9 cellular contexts compared by ENCODE assay signal in the genomic region with DNA sequence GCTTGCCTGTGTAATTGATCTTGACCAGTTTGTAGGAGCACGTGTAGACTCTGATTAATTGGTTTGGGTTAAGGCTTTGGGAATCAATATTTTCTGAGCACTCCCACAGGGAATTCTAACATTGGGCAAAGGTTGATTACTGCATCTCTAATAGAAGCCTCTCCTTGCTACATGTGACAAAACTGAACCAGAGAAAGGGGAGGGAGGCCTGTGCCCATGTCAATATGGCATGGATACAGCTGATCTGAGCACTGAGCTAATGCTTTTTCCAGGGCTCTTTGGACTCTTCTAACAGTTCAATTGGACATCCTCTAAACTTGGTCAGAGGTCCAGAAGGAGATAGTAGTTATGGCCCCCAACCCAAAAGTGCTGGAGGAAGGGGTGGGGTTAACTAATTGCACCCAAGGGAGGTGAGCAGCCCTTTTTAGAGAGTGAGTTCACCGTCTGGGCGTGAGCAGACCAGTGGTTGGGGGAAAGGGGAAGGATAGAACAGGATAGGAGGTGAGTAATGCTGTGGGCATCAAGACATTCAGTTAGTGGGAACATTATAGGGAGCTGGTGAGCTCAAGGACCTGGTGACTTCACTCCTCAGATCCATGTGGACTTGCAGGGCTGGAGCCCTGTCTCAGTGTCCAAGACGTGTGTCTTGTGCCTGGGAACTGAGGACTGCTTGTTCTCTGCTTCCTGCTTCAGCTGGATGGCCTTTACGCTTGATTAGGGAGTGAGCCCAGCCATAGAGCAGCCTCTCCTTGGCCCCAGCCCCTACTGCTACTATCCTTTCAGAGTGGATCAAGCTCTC. TPM values are rescaled to one million over a fixed set of nuclear protein-coding genes. Genes with fewer than 3 reads are reported as not detected.
A peak's percentile ranks its signal among the peaks of the same experiment; 100 is the strongest.
DNase-seq lines count a peak whose midpoint lies in the region; ATAC-seq, FAIRE-seq and TF ChIP-seq lines count a peak whose summit lies in the region.
"Had no signal": no experiment of that assay in that cellular context is flagged by ENCODE, and none has a peak within 500 bp of the region (broad histone marks: within the 10 kb centered on the region; RNA-seq: fewer than 3 reads in every experiment).

No MANE protein-coding gene starts in this region.

- WGBS in transverse colon (ENCODE audit: low coverage in 1 of 2), 2 donors: 74% methylated on average over 5 of the region's 5 CpGs; no CpG with 5 or more reads in 1 of the 2 donors
- WGBS in prostate gland: 79% methylated on average over 4 of the region's 5 CpGs

- in situ Hi-C loops in transverse colon (cut with MboI; ENCODE audit: low pct_ligation_motif_present in 1 of 4, low pct_unique_long_range_greater_than_20kb in 1 of 4, low sequenced_read_pairs in 3 of 4): no loop called here

- peak overlapping the region; percentile 37 for H3K4me3 Mint-ChIP-seq in activated T-cell treated with anti-CD3 and anti-CD28 coated beads, Interleukin-2, amount 50 U/mL, for 4 hours

- no peak for TF ChIP-seq EP300 in transverse colon (IDR thresholded peaks at IDR 0.05; ENCODE audit: low read depth)

- intact Hi-C loops in kidney (cut with DNase I): no loop called here
- intact Hi-C loops in transverse colon (cut with DNase I; ENCODE audit: low total_unique reads): no loop called here
- intact Hi-C loops in prostate gland (cut with DNase I): no loop called here

- no peaks in the 10 kb centered on the region for H3K9me3 Mint-ChIP-seq in activated T-cell treated with anti-CD3 and anti-CD28 coated beads, Interleukin-2, amount 50 U/mL, for 4 hours

- H3K27me3 ChIP-seq in adipocyte (replicated peaks; ENCODE audit: control insufficient read depth, insufficient read depth, low read length) (peaks cover 9% of the 10 kb centered on the region), transverse colon (no peaks in the 10 kb centered on the region), prostate gland (replicated peaks; ENCODE audit: insufficient read depth) (no peaks in the 10 kb centered on the region)

- no peak for ATAC-seq in activated T-cell treated with anti-CD3 and anti-CD28 coated beads, Interleukin-2, amount 50 U/mL, for 4 hours
- ATAC-seq in GM21825 (IDR thresholded peaks at IDR 0.05; ENCODE audit: unreplicated experiment) (no peak), GM18861 (IDR thresholded peaks at IDR 0.05; ENCODE audit: unreplicated experiment) (no peak)

- H3K9me3 ChIP-seq in adipocyte (ENCODE audit: control insufficient read depth, low read length) (peaks cover 2% of the 10 kb centered on the region), kidney (ENCODE audit: control insufficient read depth in 1 of 2, low read length in 2 of 2) (no peaks in the 10 kb centered on the region), transverse colon (no peaks in the 10 kb centered on the region), prostate gland (no peaks in the 10 kb centered on the region)

- peaks cover 57% of the 10 kb centered on the region for H3K4me1 ChIP-seq in adipocyte (ENCODE audit: control insufficient read depth, insufficient read depth, low read length)
- H3K4me1 ChIP-seq in kidney (ENCODE audit: control insufficient read depth in 1 of 2, insufficient read depth in 1 of 2, low read depth in 1 of 2, low read length in 2 of 2): peaks cover 36 to 57% of the 10 kb centered on the region in 2 donors
- H3K4me1 ChIP-seq in transverse colon: peaks cover 0 to 64% (median 5%) of the 10 kb centered on the region in 4 donors
- H3K4me1 ChIP-seq in prostate gland (replicated peaks): no peaks in the 10 kb centered on the region

- TF ChIP-seq POLR2A in transverse colon (IDR thresholded peaks at IDR 0.05) (no peak), prostate gland (IDR thresholded peaks at IDR 0.05) (no peak)

- TF ChIP-seq CTCF in kidney (IDR thresholded peaks at IDR 0.05; ENCODE audit: borderline replicate concordance, extremely low read depth, insufficient read depth) (no peak), transverse colon (IDR thresholded peaks at IDR 0.05) (no peak), prostate gland (IDR thresholded peaks at IDR 0.05) (no peak)

- H3K9ac ChIP-seq in adipocyte (ENCODE audit: low read length) (peak overlapping the region; percentile 43), kidney (ENCODE audit: low read length in 2 of 2) (peak overlapping the region in 1 of 2 donors; percentile 34)

- DNase-seq in activated T-cell treated with anti-CD3 and anti-CD28 coated beads, Interleukin-2, amount 50 U/mL, for 4 hours: no peak
- DNase-seq in activated T-cell treated with anti-CD3 and anti-CD28 coated beads for 4 hours (no peak), adipocyte (ENCODE audit: low read depth) (peak; percentile 48), kidney (peak; percentile 66), transverse colon (no peak), prostate gland (ENCODE audit: low spot score) (no peak)
- DNase-seq: effector CD4-positive, alpha-beta T cell had no signal

- no peak for FAIRE-seq in kidney (lab: Jason Lieb, UNC)

- H3K27ac ChIP-seq in kidney (ENCODE audit: low read depth in 2 of 2, low read length in 2 of 2) (peak overlapping the region; percentile 72 to 74), transverse colon (peak overlapping the region; percentile 7 to 55 (median 35)), prostate gland (no peak overlapping the region)

- peaks cover 26% of the 10 kb centered on the region for H3K36me3 Mint-ChIP-seq in activated T-cell treated with anti-CD3 and anti-CD28 coated beads, Interleukin-2, amount 50 U/mL, for 4 hours (ENCODE audit: insufficient read depth)

- H3K36me3 ChIP-seq in adipocyte (ENCODE audit: control insufficient read depth, insufficient read depth, low read length, severe bottlenecking): no peaks in the 10 kb centered on the region
- no peaks in the 10 kb centered on the region for H3K36me3 ChIP-seq in kidney (ENCODE audit: control insufficient read depth in 1 of 2, insufficient read depth in 2 of 2, low read length in 2 of 2)
- no peaks in the 10 kb centered on the region for H3K36me3 ChIP-seq in transverse colon
- no peaks in the 10 kb centered on the region for H3K36me3 ChIP-seq in prostate gland

- H3K4me3 ChIP-seq in adipocyte (ENCODE audit: low read length): no peak overlapping the region
- H3K4me3 ChIP-seq in kidney (ENCODE audit: low read length in 2 of 2): no peak overlapping the region
- no peak overlapping the region for H3K4me3 ChIP-seq in transverse colon
- no peak overlapping the region for H3K4me3 ChIP-seq in prostate gland

- H3K27me3 Mint-ChIP-seq in activated T-cell treated with anti-CD3 and anti-CD28 coated beads, Interleukin-2, amount 50 U/mL, for 4 hours (ENCODE audit: low read depth): no peaks in the 10 kb centered on the region

- peaks cover 83% of the 10 kb centered on the region for H3K4me1 Mint-ChIP-seq in activated T-cell treated with anti-CD3 and anti-CD28 coated beads, Interleukin-2, amount 50 U/mL, for 4 hours (ENCODE audit: low read depth)

RNA-seq across cellular contexts. Expression of gene MSN, which starts 22.8 kb away (rescaled TPM):
- total RNA-seq in activated T-cell treated with anti-CD3 and anti-CD28 coated beads, Interleukin-2, amount 50 U/mL, for 4 hours: 100 to 1,000 TPM; 403 to 452 (median 429) TPM
- total RNA-seq in kidney: 391 TPM
- 124 TPM for polyA plus RNA-seq in kidney (ENCODE audit: insufficient read depth, low read depth, low replicate concordance)
- 10 to 100 TPM; 40.0 to 73.8 (median 60.4) TPM for total RNA-seq in transverse colon
- 100 to 1,000 TPM in 1 of 2 donors, 10 to 100 TPM in 1; 53.6 to 116 TPM for total RNA-seq in prostate gland

Comparison
In these comparisons a context has a peak if more than half of its experiments do, and no peak if none do; other contexts are left out.
1. DNase-seq: peak in adipocyte (single experiment) and kidney (single experiment); none in activated T-cell treated with anti-CD3 and anti-CD28 coated beads, Interleukin-2, amount 50 U/mL, for 4 hours (single experiment), activated T-cell treated with anti-CD3 and anti-CD28 coated beads for 4 hours (single experiment), transverse colon (single experiment) and prostate gland (single experiment).
2. H3K27ac ChIP-seq: peak in kidney (2 of 2) and transverse colon (4 of 4); none in prostate gland (0 of 2).